1 cellular context compared by ENCODE assay signal in the genomic region with DNA sequence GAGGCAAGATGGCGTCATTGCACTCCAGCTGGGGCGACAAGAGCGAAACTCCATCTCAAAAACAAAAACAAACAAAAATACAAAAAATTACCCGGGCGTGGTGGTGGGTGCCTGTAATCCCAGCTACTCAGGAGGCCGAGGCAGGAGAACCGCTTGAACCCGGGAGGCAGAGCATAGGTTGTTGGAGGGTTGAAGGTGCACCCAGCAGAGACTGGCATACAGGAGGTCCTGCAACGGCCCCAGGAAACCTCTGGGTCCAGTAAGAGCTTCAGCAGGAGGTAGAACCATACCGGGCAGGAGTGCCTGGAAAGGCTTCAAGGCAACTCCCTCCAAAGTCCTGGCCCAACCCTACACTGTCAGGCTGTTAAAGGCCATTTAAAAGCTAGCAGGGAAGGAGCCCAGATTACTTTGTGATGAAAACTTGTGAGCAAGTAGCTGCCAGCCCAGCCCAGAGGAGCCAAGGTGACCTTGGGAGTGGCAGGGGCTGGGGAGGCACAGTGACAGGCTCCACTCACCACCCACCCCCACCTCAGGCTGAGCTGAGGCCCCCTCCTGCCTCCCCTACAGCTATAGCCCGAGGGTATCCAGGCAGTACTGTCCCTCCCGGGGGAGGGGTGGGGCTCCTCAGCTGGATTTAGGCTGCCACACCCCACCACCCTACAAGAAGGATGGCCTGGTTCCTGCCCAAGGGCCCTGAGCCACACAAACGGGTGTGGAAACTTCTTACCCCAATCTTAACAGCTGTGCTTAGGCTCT.
TF ChIP-seq lines count a peak whose summit lies in the region.

No MANE protein-coding gene starts in this region.

TF ChIP-seq in HEK293, 187 proteins besides CTCF, POLR2A, EP300 and RAD21 (continued from another document):
- TF ChIP-seq ZNF843 (tag by site-specific recombination; IDR thresholded peaks at IDR 0.05): no peak
- TF ChIP-seq ZNF174 (tag by site-specific recombination; IDR thresholded peaks at IDR 0.05): no peak
- peak; percentile 84 for TF ChIP-seq KLF1 (tag by site-specific recombination; IDR thresholded peaks at IDR 0.05)
TF ChIP-seq in HEK293: peak in this region for 4.
